9 cellular contexts compared by ENCODE assay signal in the genomic region with DNA sequence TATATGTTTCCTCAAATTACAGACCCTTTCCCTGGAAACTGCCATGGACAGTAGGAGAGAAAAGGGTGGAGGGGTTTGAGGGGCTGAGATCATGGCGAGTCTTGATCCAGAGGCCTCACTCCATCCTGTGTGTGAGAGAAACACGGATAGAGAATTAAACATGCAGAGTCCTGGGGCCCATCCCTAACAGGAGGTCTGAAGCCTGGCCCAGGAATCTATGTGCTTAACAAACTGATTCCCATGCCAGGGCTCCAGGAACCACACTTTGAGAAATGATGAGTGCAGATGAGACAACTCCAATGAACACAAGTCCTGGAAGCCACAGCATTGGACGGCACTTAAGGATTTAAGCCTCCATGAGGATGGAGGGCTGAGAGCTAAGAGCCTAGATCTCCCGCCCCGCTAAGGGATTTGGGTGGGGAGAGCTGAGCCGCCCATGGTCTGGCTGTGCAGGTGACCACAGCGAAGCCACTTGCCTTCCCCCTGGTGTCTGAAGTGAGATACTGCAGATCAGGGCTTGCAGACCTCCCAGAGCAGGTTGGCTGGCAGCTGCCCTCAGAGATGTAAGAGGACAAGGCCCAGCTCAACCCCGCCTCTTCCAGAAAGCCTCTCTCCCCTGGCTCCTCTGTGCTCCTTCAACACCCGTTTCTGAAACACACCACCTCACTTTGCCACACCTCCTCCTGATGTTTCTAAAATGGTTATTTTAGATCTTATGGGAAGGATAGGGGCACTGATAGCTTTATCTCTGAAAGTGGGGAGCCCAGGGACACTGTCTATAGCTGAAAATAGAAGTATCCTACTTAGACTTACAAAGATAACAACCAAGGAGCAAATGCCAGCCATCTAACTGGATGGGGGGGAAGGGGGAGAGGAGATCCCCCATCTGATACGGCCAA. TPM values are rescaled to one million over a fixed set of nuclear protein-coding genes. Genes with fewer than 3 reads are reported as not detected.
DNase-seq lines count a peak whose midpoint lies in the region; ATAC-seq and TF ChIP-seq lines count a peak whose summit lies in the region.
"Had no signal": no experiment of that assay in that cellular context is flagged by ENCODE, and none has a peak within 500 bp of the region (broad histone marks: within the 10 kb centered on the region; RNA-seq: fewer than 3 reads in every experiment).

No MANE protein-coding gene starts in this region.

- no peaks in the 10 kb centered on the region for H3K27me3 ChIP-seq in tibial nerve

- DNase-seq in NOMO-1 treated with DMSO at 0.1 percent for 48 hours (lab: John Stamatoyannopoulos, UW; ENCODE audit: unreplicated experiment) (peak; percentile 37), NOMO-1 treated with dmso at 0.1 percent for 144 hours (lab: John Stamatoyannopoulos, UW; ENCODE audit: unreplicated experiment) (no peak), SK-MEL-5 (ENCODE audit: low read depth, low spot score) (peak; percentile 82), choroid plexus epithelial cell (ENCODE audit: low read depth) (peak; percentile 75), memory B cell (ENCODE audit: low spot score in 2 of 2) (peak; percentile 28 to 37), tibial nerve (ENCODE audit: low spot score in 2 of 2) (peak; percentile 30 to 54)

- no peak overlapping the region for H3K4me3 Mint-ChIP-seq in memory B cell
- H3K4me3 Mint-ChIP-seq: dendritic cell treated with granulocyte-macrophage colony-stimulating factor and Interleukin-4, amounts not matched to agents 40 ng/mL and 50 ng/mL, for 4 days had no signal

- TF ChIP-seq CTCF in choroid plexus epithelial cell (conservative IDR thresholded peaks at IDR 0.05; ENCODE audit: low read depth, low read length), result peak; percentile 83
- peak; percentile 50 to 77 (median 63) for TF ChIP-seq CTCF in tibial nerve (IDR thresholded peaks at IDR 0.05)

- TF ChIP-seq POLR2A in tibial nerve (IDR thresholded peaks at IDR 0.05), result no peak

- H3K27ac Mint-ChIP-seq in memory B cell, result no peak overlapping the region
- H3K27ac Mint-ChIP-seq: dendritic cell treated with granulocyte-macrophage colony-stimulating factor and Interleukin-4, amounts not matched to agents 40 ng/mL and 50 ng/mL, for 4 days had no signal

- H3K4me1 ChIP-seq in tibial nerve, result peaks cover 0 to 49% (median 16%) of the 10 kb centered on the region in 4 donors

- H3K36me3 ChIP-seq in tibial nerve, result no peaks in the 10 kb centered on the region

- TF ChIP-seq EP300 in tibial nerve (IDR thresholded peaks at IDR 0.05), result peak in 1 of 2 donors; percentile 6

- peaks cover 3% of the 10 kb centered on the region for H3K4me1 Mint-ChIP-seq in memory B cell

- in situ Hi-C loops in SK-MEL-5 (cut with HindIII; ENCODE audit: low pct_unique_long_range_greater_than_20kb, low sequenced_read_pairs), result loop anchor here (25.0 kb wide), 1 partner anchor 125 kb away; no protein-coding TSS in a partner anchor

- peak; percentile 85 for ATAC-seq in GM21367 (IDR thresholded peaks at IDR 0.05; ENCODE audit: unreplicated experiment)
- peak; percentile 77 for ATAC-seq in HG03571 (IDR thresholded peaks at IDR 0.05; ENCODE audit: unreplicated experiment)
- peak; percentile 66 for ATAC-seq in memory B cell (ENCODE audit: low read depth)

- H3K4me3 ChIP-seq in choroid plexus epithelial cell (ENCODE audit: low read depth, low read length) (no peak overlapping the region), tibial nerve (no peak overlapping the region)

- no peaks in the 10 kb centered on the region for H3K9me3 ChIP-seq in tibial nerve

- no peaks in the 10 kb centered on the region for H3K9me3 Mint-ChIP-seq in memory B cell
- H3K9me3 Mint-ChIP-seq: dendritic cell treated with granulocyte-macrophage colony-stimulating factor and Interleukin-4, amounts not matched to agents 40 ng/mL and 50 ng/mL, for 4 days had no signal

- H3K27me3 Mint-ChIP-seq in memory B cell, result peaks cover 1% of the 10 kb centered on the region

- WGBS in tibial nerve, 2 donors, result 62 to 67% methylated on average over 10 of the region's 10 CpGs

- H3K36me3 Mint-ChIP-seq in memory B cell, result no peaks in the 10 kb centered on the region

- H3K27ac ChIP-seq in tibial nerve, result peak overlapping the region; percentile 31 to 82 (median 42)

RNA-seq across cellular contexts. Expression of a gene that starts 24.8 kb away (rescaled TPM):
- 0.58 and 0.59 TPM in 2 replicates for total RNA-seq in SK-MEL-5 (2014; rRNA removed; shearing (Covaris generic))
- 1.8 and 2.4 TPM in 2 replicates for polyA plus RNA-seq in SK-MEL-5 (2015; cell fraction: cytosol; rRNA removed)
- polyA plus RNA-seq in SK-MEL-5 (2015; cell fraction: nucleus; rRNA removed), result 0.12 and 0.89 TPM in 2 replicates
- total RNA-seq in tibial nerve, result under 1 TPM in 1 of 4 donors, not detected in 3; 0.90 TPM

RNA-seq across cellular contexts. Expression of a gene that starts 42.1 kb away (rescaled TPM):
- total RNA-seq in SK-MEL-5 (2014; rRNA removed; shearing (Covaris generic)), result 3.3 and 4.0 TPM in 2 replicates
- 9.9 and 10.9 TPM in 2 replicates for polyA plus RNA-seq in SK-MEL-5 (2015; cell fraction: cytosol; rRNA removed)
- 2.3 and 3.3 TPM in 2 replicates for polyA plus RNA-seq in SK-MEL-5 (2015; cell fraction: nucleus; rRNA removed)
- 100 to 1,000 TPM; 122 to 165 (median 138) TPM for total RNA-seq in tibial nerve

Comparison
In these comparisons a context has a peak if more than half of its experiments do, and no peak if none do; other contexts are left out.
1. RNA of a gene that starts 42.1 kb away (total RNA-seq): 122 to 165 TPM in tibial nerve; 3.3 to 4.0 TPM in SK-MEL-5; every median in the first group is over 10 times any median in the second.
2. Peak in every context shown above with its lines, with median percentiles within 50 percentile points of each other: ATAC-seq.